1 cellular context compared by ENCODE assay signal in the genomic region with DNA sequence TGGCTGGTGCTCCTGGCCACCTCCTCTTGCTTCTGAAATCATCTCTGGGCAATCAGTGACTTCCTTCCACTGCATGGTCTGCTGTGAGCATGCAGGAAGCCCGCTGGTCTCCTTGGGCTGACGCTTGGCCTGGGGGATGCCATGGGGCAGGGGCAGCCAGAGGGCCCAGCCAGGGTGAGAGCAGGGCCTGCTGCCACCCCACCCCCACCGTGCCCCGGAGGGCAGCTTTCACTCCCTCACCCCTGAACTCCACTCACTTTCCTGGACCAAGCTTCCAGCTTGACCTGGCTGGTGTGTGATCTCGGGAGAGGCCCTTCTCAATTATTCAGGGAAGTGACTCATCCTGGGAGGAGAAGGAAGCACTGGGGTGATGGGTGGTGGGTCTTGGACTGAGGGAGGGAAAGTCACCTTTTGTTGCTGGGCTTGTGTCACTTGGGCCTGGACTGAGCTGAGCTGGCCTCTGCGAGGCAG.
TF ChIP-seq lines count a peak whose summit lies in the region.

No MANE protein-coding gene starts in this region.

TF ChIP-seq in HCT116, 20 proteins besides CTCF, POLR2A, EP300 and RAD21:
- TF ChIP-seq JUND (IDR thresholded peaks at IDR 0.05) = no peak
- TF ChIP-seq SP1 (IDR thresholded peaks at IDR 0.05; ENCODE audit: low read depth) = no peak
- TF ChIP-seq ZNF274 (IDR thresholded peaks at IDR 0.05; ENCODE audit: low read depth, low read length) = no peak
- no peak for TF ChIP-seq FOSL1 (IDR thresholded peaks at IDR 0.05; ENCODE audit: low read depth)
